Comparison of ENCODE assay signal across 1 cellular context in the genomic region with DNA sequence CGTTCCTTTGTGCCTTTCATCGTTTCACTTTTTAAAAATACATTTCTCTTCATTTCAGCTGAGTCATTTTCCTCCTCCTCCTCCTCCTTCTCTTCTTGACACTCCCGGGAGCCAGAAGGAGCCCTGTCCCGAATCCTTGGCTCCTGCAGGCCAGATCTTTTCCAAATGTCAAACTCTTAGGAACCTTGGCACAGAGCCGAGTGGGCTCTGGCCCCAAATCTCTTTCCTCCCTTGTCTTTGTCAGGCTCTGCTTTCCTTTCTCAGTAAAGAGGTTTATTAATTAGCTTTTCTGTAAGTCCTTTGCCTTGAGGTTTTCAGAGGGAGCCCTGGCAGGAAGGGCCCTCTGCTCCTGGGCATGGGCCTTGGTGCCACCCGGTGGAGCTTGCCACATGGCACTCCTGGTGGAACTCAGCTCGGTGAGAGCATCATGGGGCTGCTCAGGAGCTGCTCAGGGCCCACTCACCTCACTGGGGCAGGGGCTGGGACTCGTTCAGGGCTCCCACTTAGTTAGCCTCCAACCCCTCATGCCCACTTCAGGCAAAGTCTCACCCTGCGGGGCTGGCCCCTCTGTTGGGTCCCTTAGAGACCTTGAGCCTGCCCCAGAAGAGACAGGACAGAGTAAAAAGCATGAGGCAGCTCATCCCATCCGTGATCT.
TF ChIP-seq lines count a peak whose summit lies in the region.

No MANE protein-coding gene starts in this region.

TF ChIP-seq in endothelial cell of umbilical vein, 7 proteins besides CTCF, POLR2A, EP300 and RAD21 (continued from another document):
- no peak for TF ChIP-seq JUN (IDR thresholded peaks at IDR 0.05; ENCODE audit: borderline replicate concordance, insufficient read depth, insufficient read length, low read depth)
TF ChIP-seq in endothelial cell of umbilical vein: peak in this region for 0.
